ENCODE assay signal across 1 cellular context in genomic region chr1:22039594-22040347, GRCh38.
TF ChIP-seq lines count a peak whose summit lies in the region.

No MANE protein-coding gene starts in this region.

TF ChIP-seq in K562, 482 proteins besides CTCF, POLR2A, EP300 and RAD21 (continued from another document and continues in another):
- TF ChIP-seq MGA (IDR thresholded peaks at IDR 0.05) (no peak), NFRKB (IDR thresholded peaks at IDR 0.05; ENCODE audit: low read depth) (peak; percentile 42; the same call in 1 of the 2 replicates), LEF1 (IDR thresholded peaks at IDR 0.05) (peak; percentile 86), NFIC (IDR thresholded peaks at IDR 0.05) (0 out of 2 replicates have a peak, but pooled peaks have one; percentile 40), IRF1 (CRISPR knock-in tag; IDR thresholded peaks at IDR 0.05; ENCODE audit: borderline replicate concordance) (no peak), RFX1 (IDR thresholded peaks at IDR 0.05) (peak; percentile 87), NR2C2 (CRISPR knock-in tag; IDR thresholded peaks at IDR 0.05) (peak; percentile 51; the same call in 1 of the 2 replicates), NR2C2 (tag; IDR thresholded peaks at IDR 0.05) (peak; percentile 79), TOE1 (IDR thresholded peaks at IDR 0.05; ENCODE audit: borderline replicate concordance) (no peak), TOE1 (CRISPR knock-in tag; IDR thresholded peaks at IDR 0.05; ENCODE audit: borderline replicate concordance, low read depth) (no peak), ARID2 (IDR thresholded peaks at IDR 0.05) (no peak), SOX6 (IDR thresholded peaks at IDR 0.05) (peak; percentile 95), SMARCE1 (IDR thresholded peaks at IDR 0.05) (0 out of 2 replicates have a peak, but pooled peaks have one; percentile 15), NR4A1 (CRISPR knock-in tag; IDR thresholded peaks at IDR 0.05) (no peak), NR4A1 (tag; IDR thresholded peaks at IDR 0.05) (0 out of 2 replicates have a peak, but pooled peaks have one; percentile 29), MCM7 (IDR thresholded peaks at IDR 0.05) (no peak), MTA1 (IDR thresholded peaks at IDR 0.05; ENCODE audit: borderline replicate concordance) (no peak), OTX1 (CRISPR knock-in tag; IDR thresholded peaks at IDR 0.05) (no peak), ZBTB11 (CRISPR knock-in tag; IDR thresholded peaks at IDR 0.05) (0 out of 6 replicates have a peak, but pooled peaks of 1 of the 3 experiments have one; percentile 25), ZFX (CRISPR knock-in tag; IDR thresholded peaks at IDR 0.05) (no peak), ZNF316 (IDR thresholded peaks at IDR 0.05) (no peak), ZNF592 (IDR thresholded peaks at IDR 0.05) (0 out of 2 replicates have a peak, but pooled peaks have one; percentile 53), ZNF12 (CRISPR knock-in tag; IDR thresholded peaks at IDR 0.05) (no peak), THRAP3 (IDR thresholded peaks at IDR 0.05; ENCODE audit: borderline replicate concordance) (no peak; the same call in 1 of the 2 replicates), SETDB1 (IDR thresholded peaks at IDR 0.05; ENCODE audit: low read length) (no peak), SAFB (IDR thresholded peaks at IDR 0.05; ENCODE audit: borderline replicate concordance, low read depth, low read length) (no peak), TARDBP (IDR thresholded peaks at IDR 0.05) (0 out of 2 replicates have a peak, but pooled peaks have one; percentile 56)
- TF ChIP-seq, protein P1, sequence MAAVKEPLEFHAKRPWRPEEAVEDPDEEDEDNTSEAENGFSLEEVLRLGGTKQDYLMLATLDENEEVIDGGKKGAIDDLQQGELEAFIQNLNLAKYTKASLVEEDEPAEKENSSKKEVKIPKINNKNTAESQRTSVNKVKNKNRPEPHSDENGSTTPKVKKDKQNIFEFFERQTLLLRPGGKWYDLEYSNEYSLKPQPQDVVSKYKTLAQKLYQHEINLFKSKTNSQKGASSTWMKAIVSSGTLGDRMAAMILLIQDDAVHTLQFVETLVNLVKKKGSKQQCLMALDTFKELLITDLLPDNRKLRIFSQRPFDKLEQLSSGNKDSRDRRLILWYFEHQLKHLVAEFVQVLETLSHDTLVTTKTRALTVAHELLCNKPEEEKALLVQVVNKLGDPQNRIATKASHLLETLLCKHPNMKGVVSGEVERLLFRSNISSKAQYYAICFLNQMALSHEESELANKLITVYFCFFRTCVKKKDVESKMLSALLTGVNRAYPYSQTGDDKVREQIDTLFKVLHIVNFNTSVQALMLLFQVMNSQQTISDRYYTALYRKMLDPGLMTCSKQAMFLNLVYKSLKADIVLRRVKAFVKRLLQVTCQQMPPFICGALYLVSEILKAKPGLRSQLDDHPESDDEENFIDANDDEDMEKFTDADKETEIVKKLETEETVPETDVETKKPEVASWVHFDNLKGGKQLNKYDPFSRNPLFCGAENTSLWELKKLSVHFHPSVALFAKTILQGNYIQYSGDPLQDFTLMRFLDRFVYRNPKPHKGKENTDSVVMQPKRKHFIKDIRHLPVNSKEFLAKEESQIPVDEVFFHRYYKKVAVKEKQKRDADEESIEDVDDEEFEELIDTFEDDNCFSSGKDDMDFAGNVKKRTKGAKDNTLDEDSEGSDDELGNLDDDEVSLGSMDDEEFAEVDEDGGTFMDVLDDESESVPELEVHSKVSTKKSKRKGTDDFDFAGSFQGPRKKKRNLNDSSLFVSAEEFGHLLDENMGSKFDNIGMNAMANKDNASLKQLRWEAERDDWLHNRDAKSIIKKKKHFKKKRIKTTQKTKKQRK (IDR thresholded peaks at IDR 0.05; ENCODE audit: borderline replicate concordance, low read depth, low read length): no peak
- TF ChIP-seq, protein P2, sequence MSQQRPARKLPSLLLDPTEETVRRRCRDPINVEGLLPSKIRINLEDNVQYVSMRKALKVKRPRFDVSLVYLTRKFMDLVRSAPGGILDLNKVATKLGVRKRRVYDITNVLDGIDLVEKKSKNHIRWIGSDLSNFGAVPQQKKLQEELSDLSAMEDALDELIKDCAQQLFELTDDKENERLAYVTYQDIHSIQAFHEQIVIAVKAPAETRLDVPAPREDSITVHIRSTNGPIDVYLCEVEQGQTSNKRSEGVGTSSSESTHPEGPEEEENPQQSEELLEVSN (IDR thresholded peaks at IDR 0.05; ENCODE audit: borderline replicate concordance in 1 of 2, extremely low read depth in 1 of 2, insufficient read depth in 1 of 2, insufficient read length in 1 of 2, low read depth in 1 of 2, low read length in 1 of 2, poor library complexity in 1 of 2, severe bottlenecking in 1 of 2): no peak
- TF ChIP-seq, protein P3, sequence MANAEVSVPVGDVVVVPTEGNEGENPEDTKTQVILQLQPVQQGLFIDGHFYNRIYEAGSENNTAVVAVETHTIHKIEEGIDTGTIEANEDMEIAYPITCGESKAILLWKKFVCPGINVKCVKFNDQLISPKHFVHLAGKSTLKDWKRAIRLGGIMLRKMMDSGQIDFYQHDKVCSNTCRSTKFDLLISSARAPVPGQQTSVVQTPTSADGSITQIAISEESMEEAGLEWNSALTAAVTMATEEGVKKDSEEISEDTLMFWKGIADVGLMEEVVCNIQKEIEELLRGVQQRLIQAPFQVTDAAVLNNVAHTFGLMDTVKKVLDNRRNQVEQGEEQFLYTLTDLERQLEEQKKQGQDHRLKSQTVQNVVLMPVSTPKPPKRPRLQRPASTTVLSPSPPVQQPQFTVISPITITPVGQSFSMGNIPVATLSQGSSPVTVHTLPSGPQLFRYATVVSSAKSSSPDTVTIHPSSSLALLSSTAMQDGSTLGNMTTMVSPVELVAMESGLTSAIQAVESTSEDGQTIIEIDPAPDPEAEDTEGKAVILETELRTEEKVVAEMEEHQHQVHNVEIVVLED (CRISPR knock-in tag; IDR thresholded peaks at IDR 0.05): no peak
